In genomic region chr19:55353356-55353802, GRCh38 we compare ENCODE assay signal across 1 cellular context.
TF ChIP-seq lines count a peak whose summit lies in the region.

No MANE protein-coding gene starts in this region.

TF ChIP-seq in IMR-90, 13 proteins besides CTCF, POLR2A, EP300 and RAD21 (continued from another document):
- no peak for TF ChIP-seq ELK1 (IDR thresholded peaks at IDR 0.05; ENCODE audit: borderline replicate concordance, low read depth, low read length)
- TF ChIP-seq RCOR1 (IDR thresholded peaks at IDR 0.05; ENCODE audit: insufficient replicate concordance, low read length) = no peak
- TF ChIP-seq RFX5 (IDR thresholded peaks at IDR 0.05; ENCODE audit: low read depth, low read length) = no peak
- TF ChIP-seq, protein P1, sequence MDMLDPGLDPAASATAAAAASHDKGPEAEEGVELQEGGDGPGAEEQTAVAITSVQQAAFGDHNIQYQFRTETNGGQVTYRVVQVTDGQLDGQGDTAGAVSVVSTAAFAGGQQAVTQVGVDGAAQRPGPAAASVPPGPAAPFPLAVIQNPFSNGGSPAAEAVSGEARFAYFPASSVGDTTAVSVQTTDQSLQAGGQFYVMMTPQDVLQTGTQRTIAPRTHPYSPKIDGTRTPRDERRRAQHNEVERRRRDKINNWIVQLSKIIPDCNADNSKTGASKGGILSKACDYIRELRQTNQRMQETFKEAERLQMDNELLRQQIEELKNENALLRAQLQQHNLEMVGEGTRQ (IDR thresholded peaks at IDR 0.05; ENCODE audit: low read depth, low read length) = no peak
- TF ChIP-seq MAFK (IDR thresholded peaks at IDR 0.05; ENCODE audit: low read depth, low read length) = no peak
- TF ChIP-seq MXI1 (IDR thresholded peaks at IDR 0.05; ENCODE audit: borderline replicate concordance, low read depth, low read length) = no peak
- no peak for TF ChIP-seq MAZ (IDR thresholded peaks at IDR 0.05; ENCODE audit: borderline replicate concordance, low read depth, low read length)
- TF ChIP-seq CEBPB (IDR thresholded peaks at IDR 0.05; ENCODE audit: low read depth, low read length) = no peak
- TF ChIP-seq NFE2L2 (IDR thresholded peaks at IDR 0.05; ENCODE audit: low read depth, low read length) = no peak
- no peak for TF ChIP-seq SMC3 (IDR thresholded peaks at IDR 0.05; ENCODE audit: low read depth, low read length)
- TF ChIP-seq FOS (IDR thresholded peaks at IDR 0.05; ENCODE audit: low read depth, low read length) = no peak
